In genomic region chr2:224278531-224278930, GRCh38 we compare ENCODE assay signal across 18 cellular contexts.
DNase-seq lines count a peak whose midpoint lies in the region; ATAC-seq and TF ChIP-seq lines count a peak whose summit lies in the region.
"Had no signal": no experiment of that assay in that cellular context is flagged by ENCODE, and none has a peak within 500 bp of the region (broad histone marks: within the 10 kb centered on the region; RNA-seq: fewer than 3 reads in every experiment).

No MANE protein-coding gene starts in this region.

- CTCF ChIA-PET in PC-3 (lab: Charles Lee): interaction anchor here (0.6 kb wide), 2 partner anchors 31 to 39 kb away, joined by 3 to 6 read pairs; no protein-coding TSS in a partner anchor

- intact Hi-C loops in PC-3 (cut with micrococcal nuclease): no loop called here

- H3K4me3 ChIP-seq in AG10803 (ENCODE audit: low read length): no peak overlapping the region
- H3K4me3 ChIP-seq in epithelial cell of esophagus (ENCODE audit: low read length): no peak overlapping the region
- no peak overlapping the region for H3K4me3 ChIP-seq in PC-3 (ENCODE audit: low read length)
- H3K4me3 ChIP-seq: A549, colonic mucosa, GM12878, sigmoid colon, thoracic aorta had no signal

- no peaks in the 10 kb centered on the region for H3K27me3 ChIP-seq in PC-3 (ENCODE audit: low read length)
- H3K27me3 ChIP-seq: colonic mucosa, sigmoid colon had no signal

- H3K4me1 ChIP-seq in PC-3 (ENCODE audit: insufficient read depth, low read length): no peaks in the 10 kb centered on the region
- H3K4me1 ChIP-seq: A549, colonic mucosa, sigmoid colon had no signal

- TF ChIP-seq CTCF in AG10803 (conservative IDR thresholded peaks at IDR 0.05; ENCODE audit: low read length) (peak; percentile 50), epithelial cell of esophagus (IDR thresholded peaks at IDR 0.05; ENCODE audit: insufficient read depth, low read depth, low read length, missing control alignments) (no peak), PC-3 (conservative IDR thresholded peaks at IDR 0.05; ENCODE audit: low read depth, low read length) (no peak)

- H4K20me1 ChIP-seq in PC-3 (ENCODE audit: low read length): no peaks in the 10 kb centered on the region

- no peaks in the 10 kb centered on the region for H3K9me2 ChIP-seq in PC-3 (replicated peaks; ENCODE audit: low read length)

- no peak overlapping the region for H2AFZ ChIP-seq in PC-3 (ENCODE audit: low read length)

- no peaks in the 10 kb centered on the region for H3K9me3 ChIP-seq in PC-3 (ENCODE audit: low read length)
- H3K9me3 ChIP-seq: A549, colonic mucosa, sigmoid colon, thoracic aorta had no signal

- H3K9ac ChIP-seq in PC-3 (ENCODE audit: low read length): no peak overlapping the region

- H3K36me3 ChIP-seq in PC-3 (ENCODE audit: low read depth, low read length): no peaks in the 10 kb centered on the region
- H3K36me3 ChIP-seq: colonic mucosa, sigmoid colon, thoracic aorta had no signal

- no peaks in the 10 kb centered on the region for H3K79me2 ChIP-seq in PC-3 (ENCODE audit: low read length)

- H3F3A ChIP-seq in PC-3 (ENCODE audit: low read length, unreplicated experiment): no peaks in the 10 kb centered on the region

- POLR2A ChIA-PET in PC-3 (lab: Charles Lee; ENCODE audit: unreplicated experiment): no interaction called here

- BruUV-seq in PC-3 (replicated peaks; lab: Mats Ljungman, UMichigan): no TSS peak

- DNase-seq in AG10803 (ENCODE audit: low read depth) (peak; percentile 79), LHCN-M2 (ENCODE audit: low read depth) (peak; percentile 52), epithelial cell of esophagus (ENCODE audit: low read depth) (peak; percentile 90), iris pigment epithelial cell (ENCODE audit: low read depth) (peak; percentile 4), ecto neural progenitor cell (ENCODE audit: low spot score) (no peak), PC-3 (no peak), NCI-H1417 treated with DMSO at 0.1 percent for 48 hours (lab: John Stamatoyannopoulos, UW) (no peak), NCI-H524 treated with DMSO at 0.1 percent for 48 hours (lab: John Stamatoyannopoulos, UW) (no peak)
- DNase-seq: activated naive CD4-positive, alpha-beta T cell treated with anti-CD3 and anti-CD28 coated beads, Interleukin-2, amount 50 U/mL, for 16 hours; activated T-cell treated with anti-CD3 and anti-CD28 coated beads, Interleukin-2, amount 50 U/mL, for 72 hours; colonic mucosa; left cardiac atrium; NCI-H1092; NCI-H524; sigmoid colon had no signal

- no peak overlapping the region for H3K4me2 ChIP-seq in PC-3 (ENCODE audit: low read length)
- H3K4me2 ChIP-seq: A549 had no signal

- no peak overlapping the region for H3K27ac ChIP-seq in PC-3 (ENCODE audit: low read length)
- H3K27ac ChIP-seq: A549, colonic mucosa, sigmoid colon, thoracic aorta had no signal

- ATAC-seq in PC-3: no peak
- ATAC-seq: A549; activated T-cell treated with anti-CD3 and anti-CD28 coated beads, Interleukin-2, amount 50 U/mL, for 72 hours; GM12878; left cardiac atrium had no signal

Comparison
In these comparisons a context has a peak if more than half of its experiments do, and no peak if none do; other contexts are left out.
1. DNase-seq: peak in AG10803 (single experiment), LHCN-M2 (single experiment), epithelial cell of esophagus (single experiment) and iris pigment epithelial cell (single experiment); none in ecto neural progenitor cell (single experiment), PC-3 (single experiment), NCI-H1417 treated with DMSO at 0.1 percent for 48 hours (single experiment) and NCI-H524 treated with DMSO at 0.1 percent for 48 hours (single experiment).